ENCODE assay signal across 1 cellular context in genomic region chr14:29148221-29148620, GRCh38.
TF ChIP-seq lines count a peak whose summit lies in the region.

No MANE protein-coding gene starts in this region.

TF ChIP-seq in SK-N-SH treated with all-trans-retinoic acid at 6 μM for 48 hours, 23 proteins besides CTCF, POLR2A, EP300 and RAD21 (continued from another document):
- no peak for TF ChIP-seq CSRNP3 (CRISPR knock-in tag; IDR thresholded peaks at IDR 0.05)
- no peak for TF ChIP-seq SNAI2 (CRISPR knock-in tag; IDR thresholded peaks at IDR 0.05)
- no peak for TF ChIP-seq CSDC2 (CRISPR knock-in tag; IDR thresholded peaks at IDR 0.05)
